Comparison of ENCODE assay signal across 10 cellular contexts in the genomic region with DNA sequence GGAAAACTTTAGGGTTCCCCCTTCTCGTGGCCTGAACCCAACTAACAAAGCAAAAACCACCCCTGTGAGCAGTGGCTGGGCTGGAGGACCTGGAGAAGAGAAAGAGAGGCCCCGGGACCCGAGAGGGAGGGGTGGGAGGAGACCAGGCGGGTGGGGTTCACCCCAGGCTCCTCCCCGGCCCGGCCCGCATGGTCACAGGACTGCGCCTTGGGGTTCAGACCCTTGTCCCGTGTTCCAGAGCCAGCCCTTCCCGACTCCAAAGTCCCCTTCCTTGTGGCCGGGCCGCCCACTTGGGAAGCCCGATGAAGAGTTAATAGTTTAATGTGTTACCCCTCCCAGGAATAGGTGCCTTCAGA. TPM values are rescaled to one million over a fixed set of nuclear protein-coding genes. Genes with fewer than 3 reads are reported as not detected.
DNase-seq lines count a peak whose midpoint lies in the region; ATAC-seq, FAIRE-seq and TF ChIP-seq lines count a peak whose summit lies in the region.
"Had no signal": no experiment of that assay in that cellular context is flagged by ENCODE, and none has a peak within 500 bp of the region (broad histone marks: within the 10 kb centered on the region; RNA-seq: fewer than 3 reads in every experiment).

No MANE protein-coding gene starts in this region.

- FAIRE-seq in bronchial epithelial cell (lab: Jason Lieb, UNC), result no peak

- H3K9me3 Mint-ChIP-seq in activated naive CD4-positive, alpha-beta T cell treated with anti-CD3 and anti-CD28 coated beads for 36 hours, result no peaks in the 10 kb centered on the region
- H3K9me3 Mint-ChIP-seq in activated naive CD4-positive, alpha-beta T cell treated with anti-CD3 and anti-CD28 coated beads, Interleukin-2, amount 10 ng/mL, durations not matched to agents 7 days and 5 days, result no peaks in the 10 kb centered on the region

- H3K9me3 ChIP-seq in tibial nerve, result no peaks in the 10 kb centered on the region

- WGBS in lower leg skin, 2 donors, result 4% methylated on average over 13 of the region's 13 CpGs
- 4 to 7% methylated on average over 13 of the region's 13 CpGs for WGBS in tibial nerve, 2 donors

- no peaks in the 10 kb centered on the region for H3K36me3 Mint-ChIP-seq in activated naive CD4-positive, alpha-beta T cell treated with anti-CD3 and anti-CD28 coated beads for 36 hours (ENCODE audit: low read depth)
- no peaks in the 10 kb centered on the region for H3K36me3 Mint-ChIP-seq in activated naive CD4-positive, alpha-beta T cell treated with anti-CD3 and anti-CD28 coated beads, Interleukin-2, amount 10 ng/mL, durations not matched to agents 7 days and 5 days

- TF ChIP-seq CTCF in bronchial epithelial cell (IDR thresholded peaks at IDR 0.05; ENCODE audit: insufficient read depth, low read length, severe bottlenecking) (no peak), lower leg skin (IDR thresholded peaks at IDR 0.05) (no peak), tibial nerve (IDR thresholded peaks at IDR 0.05) (no peak)

- H3K36me3 ChIP-seq in bronchial epithelial cell (ENCODE audit: control insufficient read depth, insufficient read depth, low read length) (peaks cover 7% of the 10 kb centered on the region), tibial nerve (no peaks in the 10 kb centered on the region)
- H3K36me3 ChIP-seq: BLaER1 had no signal

- peak overlapping the region; percentile 90 for H3K4me3 ChIP-seq in bronchial epithelial cell (ENCODE audit: low read depth, low read length)
- H3K4me3 ChIP-seq in lower leg skin (ENCODE audit: low read depth, poor library complexity, severe bottlenecking), result peak overlapping the region; percentile 10
- peak overlapping the region; percentile 8 to 53 (median 38) for H3K4me3 ChIP-seq in tibial nerve
- H3K4me3 ChIP-seq: BLaER1 had no signal

- peaks cover 12% of the 10 kb centered on the region for H3K27me3 Mint-ChIP-seq in activated naive CD4-positive, alpha-beta T cell treated with anti-CD3 and anti-CD28 coated beads for 36 hours (ENCODE audit: low read depth)
- H3K27me3 Mint-ChIP-seq in activated naive CD4-positive, alpha-beta T cell treated with anti-CD3 and anti-CD28 coated beads, Interleukin-2, amount 10 ng/mL, durations not matched to agents 7 days and 5 days, result peaks cover 8% of the 10 kb centered on the region

- H3K27ac ChIP-seq in tibial nerve, result peak overlapping the region in 1 of 4 donors; percentile 81
- H3K27ac ChIP-seq: BLaER1 had no signal

- H3K4me1 ChIP-seq in tibial nerve, result peaks cover 0 to 18% (median 10%) of the 10 kb centered on the region in 4 donors

- TF ChIP-seq POLR2A in lower leg skin (IDR thresholded peaks at IDR 0.05) (no peak), tibial nerve (IDR thresholded peaks at IDR 0.05) (no peak)

- DNase-seq in activated naive CD4-positive, alpha-beta T cell treated with anti-CD3 and anti-CD28 coated beads for 36 hours, result no peak
- DNase-seq in activated naive CD4-positive, alpha-beta T cell treated with anti-CD3 and anti-CD28 coated beads, Interleukin-2, amount 10 ng/mL, durations not matched to agents 7 days and 5 days, result no peak
- DNase-seq in bronchial epithelial cell (ENCODE audit: low read depth), result peak; percentile 20
- no peak for DNase-seq in lower leg skin (ENCODE audit: low spot score in 2 of 2)
- DNase-seq in tibial nerve (ENCODE audit: low spot score in 2 of 2), result no peak
- DNase-seq in hypothalamus (lab: John Stamatoyannopoulos, UW), result no peak
- no peak for DNase-seq in activated gamma-delta T cell treated with Interleukin-2 at 50 U/mL for 16 hours

- H3K27me3 ChIP-seq in bronchial epithelial cell (ENCODE audit: control insufficient read depth, insufficient read depth, low read length) (no peaks in the 10 kb centered on the region), tibial nerve (peaks cover 2 to 35% of the 10 kb centered on the region in 2 donors)
- H3K27me3 ChIP-seq: BLaER1 had no signal

- CTCF ChIA-PET in activated naive CD4-positive, alpha-beta T cell treated with anti-CD3 and anti-CD28 coated beads for 36 hours (lab: Charles Lee), result no interaction called here
- CTCF ChIA-PET in activated naive CD4-positive, alpha-beta T cell treated with anti-CD3 and anti-CD28 coated beads, Interleukin-2, amount 10 ng/mL, durations not matched to agents 7 days and 5 days (lab: Charles Lee), result no interaction called here

- no peak overlapping the region for H3K27ac Mint-ChIP-seq in activated naive CD4-positive, alpha-beta T cell treated with anti-CD3 and anti-CD28 coated beads for 36 hours
- H3K27ac Mint-ChIP-seq in activated naive CD4-positive, alpha-beta T cell treated with anti-CD3 and anti-CD28 coated beads, Interleukin-2, amount 10 ng/mL, durations not matched to agents 7 days and 5 days, result no peak overlapping the region

- TF ChIP-seq EP300 in tibial nerve (IDR thresholded peaks at IDR 0.05), result no peak

- no peak for ATAC-seq in HG02623 (IDR thresholded peaks at IDR 0.05; ENCODE audit: unreplicated experiment)

- peaks cover 5% of the 10 kb centered on the region for H3K4me1 Mint-ChIP-seq in activated naive CD4-positive, alpha-beta T cell treated with anti-CD3 and anti-CD28 coated beads for 36 hours (ENCODE audit: low read depth)
- H3K4me1 Mint-ChIP-seq in activated naive CD4-positive, alpha-beta T cell treated with anti-CD3 and anti-CD28 coated beads, Interleukin-2, amount 10 ng/mL, durations not matched to agents 7 days and 5 days, result peaks cover 2% of the 10 kb centered on the region

- intact Hi-C loops in activated naive CD4-positive, alpha-beta T cell treated with anti-CD3 and anti-CD28 coated beads for 36 hours (cut with micrococcal nuclease), result no loop called here
- intact Hi-C loops in lower leg skin (cut with DNase I; ENCODE audit: low total_unique reads), result no loop called here

- peak overlapping the region; percentile 28 for H3K4me3 Mint-ChIP-seq in activated naive CD4-positive, alpha-beta T cell treated with anti-CD3 and anti-CD28 coated beads for 36 hours
- H3K4me3 Mint-ChIP-seq in activated naive CD4-positive, alpha-beta T cell treated with anti-CD3 and anti-CD28 coated beads, Interleukin-2, amount 10 ng/mL, durations not matched to agents 7 days and 5 days, result no peak overlapping the region

RNA-seq across cellular contexts. Expression of gene MARVELD3, which starts 0.9 kb away (rescaled TPM):
- not detected for total RNA-seq in activated naive CD4-positive, alpha-beta T cell treated with anti-CD3 and anti-CD28 coated beads for 36 hours
- total RNA-seq in bronchial epithelial cell (16.6 and 21.3 TPM in 2 replicates), lower leg skin (10 to 100 TPM in 2 of 4 donors, 1 to 10 TPM in 2; 3.3 to 11.3 (median 9.5) TPM), tibial nerve (under 1 TPM in 1 of 4 donors, not detected in 3; 0.60 TPM)
- total RNA-seq: fibroblast of villous mesenchyme had no signal

RNA-seq across cellular contexts. Expression of gene TAT, which starts 49.9 kb away (rescaled TPM):
- not detected for total RNA-seq in activated naive CD4-positive, alpha-beta T cell treated with anti-CD3 and anti-CD28 coated beads for 36 hours
- not detected in 2 replicates for total RNA-seq in bronchial epithelial cell
- not detected for total RNA-seq in lower leg skin
- under 1 TPM in 1 of 4 donors, not detected in 3; 0.20 TPM for total RNA-seq in tibial nerve
- total RNA-seq: fibroblast of villous mesenchyme had no signal

Comparison
In these comparisons a context has a peak if more than half of its experiments do, and no peak if none do; other contexts are left out.
1. H3K4me3 ChIP-seq: peak in every context shown above with its lines; median percentile 90 in bronchial epithelial cell; 38 in tibial nerve; 10 in lower leg skin.